In genomic region chr6:112043032-112044007, GRCh38 we compare ENCODE assay signal across 1 cellular context.
TF ChIP-seq lines count a peak whose summit lies in the region.

No MANE protein-coding gene starts in this region.

TF ChIP-seq in HepG2, 621 proteins besides CTCF, POLR2A, EP300 and RAD21 (continued from another document and continues in another):
- TF ChIP-seq ZNF644 (CRISPR knock-in tag; IDR thresholded peaks at IDR 0.05; ENCODE audit: low read depth), result 0 out of 2 replicates have a peak, but pooled peaks have one; percentile 63
- peak; percentile 81 for TF ChIP-seq SMC3 (IDR thresholded peaks at IDR 0.05; ENCODE audit: low read length)
- TF ChIP-seq ZNF672 (CRISPR knock-in tag; IDR thresholded peaks at IDR 0.05), result peak; percentile 96; the same call in 1 of the 2 replicates
- peak; percentile 59 for TF ChIP-seq ARID5B (CRISPR knock-in tag; IDR thresholded peaks at IDR 0.05)
- TF ChIP-seq HNF1B (CRISPR knock-in tag; IDR thresholded peaks at IDR 0.05), result 0 out of 2 replicates have a peak, but pooled peaks have one; percentile 6
- 0 out of 2 replicates have a peak, but pooled peaks have one; percentile 53 for TF ChIP-seq MIXL1 (CRISPR knock-in tag; IDR thresholded peaks at IDR 0.05)
- TF ChIP-seq THAP11 (CRISPR knock-in tag; IDR thresholded peaks at IDR 0.05), result peak; percentile 49
- TF ChIP-seq ZFAT (CRISPR knock-in tag; conservative IDR thresholded peaks at IDR 0.05), result no peak
- peak; percentile 28; the same call in 1 of the 2 replicates for TF ChIP-seq MXD4 (CRISPR knock-in tag; IDR thresholded peaks at IDR 0.05)
- TF ChIP-seq XRCC5 (optimal IDR thresholded peaks at IDR 0.05; ENCODE audit: low read length), result peak; percentile 92
- TF ChIP-seq ASH2L (IDR thresholded peaks at IDR 0.05; ENCODE audit: insufficient read length, low read depth, low read length), result peak; percentile 73
- TF ChIP-seq ZBTB10 (CRISPR knock-in tag; IDR thresholded peaks at IDR 0.05; ENCODE audit: borderline replicate concordance), result peak; percentile 73; the same call in 1 of the 2 replicates
- no peak for TF ChIP-seq ZNF569 (CRISPR knock-in tag; IDR thresholded peaks at IDR 0.05; ENCODE audit: borderline replicate concordance)
- 0 out of 4 replicates have a peak, but pooled peaks have one; percentile 5 to 25 for TF ChIP-seq MAFK (conservative IDR thresholded peaks at IDR 0.05 in 1 of 2, IDR thresholded peaks at IDR 0.05 in 1 of 2; ENCODE audit: low read length in 2 of 2)
- peak; percentile 55 for TF ChIP-seq ATF1 (CRISPR knock-in tag; IDR thresholded peaks at IDR 0.05)
- TF ChIP-seq HDAC2 (CRISPR knock-in tag; IDR thresholded peaks at IDR 0.05), result 0 out of 2 replicates have a peak, but pooled peaks have one; percentile 28
- TF ChIP-seq ZNF441 (CRISPR knock-in tag; IDR thresholded peaks at IDR 0.05; ENCODE audit: borderline replicate concordance), result no peak
- 0 out of 2 replicates have a peak, but pooled peaks have one; percentile 3 for TF ChIP-seq SIX4 (CRISPR knock-in tag; IDR thresholded peaks at IDR 0.05)
- TF ChIP-seq FOXA1 (IDR thresholded peaks at IDR 0.05), result no peak
- 0 out of 2 replicates have a peak, but pooled peaks have one; percentile 7 for TF ChIP-seq FOXA1 (CRISPR knock-in tag; IDR thresholded peaks at IDR 0.05)
- peak; percentile 94 for TF ChIP-seq STAG1 (CRISPR knock-in tag; IDR thresholded peaks at IDR 0.05)
- peak; percentile 44; the same call in 1 of the 2 replicates for TF ChIP-seq ZNF580 (CRISPR knock-in tag; IDR thresholded peaks at IDR 0.05; ENCODE audit: borderline replicate concordance, low read depth)
- TF ChIP-seq ZBTB14 (CRISPR knock-in tag; IDR thresholded peaks at IDR 0.05), result no peak
- TF ChIP-seq ARID3A (IDR thresholded peaks at IDR 0.05; ENCODE audit: low read depth, low read length), result peak; percentile 89
- peak; percentile 32 for TF ChIP-seq ZNF883 (CRISPR knock-in tag; IDR thresholded peaks at IDR 0.05; ENCODE audit: not compliant biosample characterization)
- peak; percentile 77; the same call in 1 of the 2 replicates for TF ChIP-seq TSC22D2 (CRISPR knock-in tag; IDR thresholded peaks at IDR 0.05; ENCODE audit: borderline replicate concordance)
- TF ChIP-seq ZBTB20 (CRISPR knock-in tag; IDR thresholded peaks at IDR 0.05; ENCODE audit: borderline replicate concordance, low read depth), result peak; percentile 50; the same call in 1 of the 2 replicates
- no peak for TF ChIP-seq HES4 (CRISPR knock-in tag; IDR thresholded peaks at IDR 0.05; ENCODE audit: borderline replicate concordance)
- TF ChIP-seq ZSCAN9 (CRISPR knock-in tag; IDR thresholded peaks at IDR 0.05; ENCODE audit: borderline replicate concordance), result peak; percentile 34; the same call in 1 of the 2 replicates
- 0 out of 2 replicates have a peak, but pooled peaks have one; percentile 48 for TF ChIP-seq ZNF337 (CRISPR knock-in tag; IDR thresholded peaks at IDR 0.05; ENCODE audit: borderline replicate concordance, low read depth)
- TF ChIP-seq ZKSCAN8 (CRISPR knock-in tag; IDR thresholded peaks at IDR 0.05; ENCODE audit: borderline replicate concordance), result peak; percentile 52; the same call in 1 of the 2 replicates
- TF ChIP-seq ARNTL (CRISPR knock-in tag; IDR thresholded peaks at IDR 0.05), result no peak
- TF ChIP-seq ZNF296 (CRISPR knock-in tag; conservative IDR thresholded peaks at IDR 0.05), result no peak
- no peak for TF ChIP-seq NCOA1 (CRISPR knock-in tag; IDR thresholded peaks at IDR 0.05)
- TF ChIP-seq DNMT1 (CRISPR knock-in tag; IDR thresholded peaks at IDR 0.05), result 0 out of 2 replicates have a peak, but pooled peaks have one; percentile 46
- peak; percentile 61; the same call in 1 of the 2 replicates for TF ChIP-seq KAT8 (CRISPR knock-in tag; IDR thresholded peaks at IDR 0.05)
- peak; percentile 49 for TF ChIP-seq MAX (IDR thresholded peaks at IDR 0.05)
- peak in 1 of 2 experiments; percentile 52; a peak in 1 of 4 replicates for TF ChIP-seq KLF16 (CRISPR knock-in tag; IDR thresholded peaks at IDR 0.05)
- TF ChIP-seq CBX2 (IDR thresholded peaks at IDR 0.05; ENCODE audit: low read depth, low read length), result no peak
- no peak for TF ChIP-seq CBX2 (CRISPR knock-in tag; IDR thresholded peaks at IDR 0.05; ENCODE audit: low read depth)
- no peak for TF ChIP-seq ZNF607 (CRISPR knock-in tag; IDR thresholded peaks at IDR 0.05; ENCODE audit: borderline replicate concordance)
- 0 out of 2 replicates have a peak, but pooled peaks have one; percentile 34 for TF ChIP-seq MIER2 (CRISPR knock-in tag; IDR thresholded peaks at IDR 0.05)
- peak; percentile 13; the same call in 1 of the 2 replicates for TF ChIP-seq FOXK1 (CRISPR knock-in tag; IDR thresholded peaks at IDR 0.05; ENCODE audit: borderline replicate concordance, low read depth)
- peak; percentile 39; the same call in 1 of the 2 replicates for TF ChIP-seq SAP130 (CRISPR knock-in tag; IDR thresholded peaks at IDR 0.05; ENCODE audit: low read depth)
- TF ChIP-seq LCORL (IDR thresholded peaks at IDR 0.05), result no peak
- TF ChIP-seq LCORL (CRISPR knock-in tag; IDR thresholded peaks at IDR 0.05), result peak; percentile 22; the same call in 1 of the 2 replicates
- no peak for TF ChIP-seq ZNF326 (CRISPR knock-in tag; IDR thresholded peaks at IDR 0.05; ENCODE audit: borderline replicate concordance)
- TF ChIP-seq ZNF121 (CRISPR knock-in tag; IDR thresholded peaks at IDR 0.05), result no peak
- peak; percentile 19; the same call in 1 of the 2 replicates for TF ChIP-seq TBX2 (CRISPR knock-in tag; IDR thresholded peaks at IDR 0.05; ENCODE audit: borderline replicate concordance)
- TF ChIP-seq TFDP1 (CRISPR knock-in tag; IDR thresholded peaks at IDR 0.05; ENCODE audit: borderline replicate concordance), result 0 out of 2 replicates have a peak, but pooled peaks have one; percentile 16
- TF ChIP-seq DMAP1 (CRISPR knock-in tag; IDR thresholded peaks at IDR 0.05), result peak; percentile 43; the same call in 1 of the 2 replicates
- TF ChIP-seq NCOR1 (IDR thresholded peaks at IDR 0.05; ENCODE audit: borderline replicate concordance, low read length), result 0 out of 2 replicates have a peak, but pooled peaks have one; percentile 24
- peak; percentile 17; the same call in 1 of the 2 replicates for TF ChIP-seq ZNF12 (CRISPR knock-in tag; IDR thresholded peaks at IDR 0.05)
- TF ChIP-seq CAMTA2 (CRISPR knock-in tag; IDR thresholded peaks at IDR 0.05; ENCODE audit: borderline replicate concordance), result no peak
- peak; percentile 73; the same call in 1 of the 2 replicates for TF ChIP-seq ZNF605 (CRISPR knock-in tag; IDR thresholded peaks at IDR 0.05)
- peak; percentile 44; the same call in 1 of the 2 replicates for TF ChIP-seq ZNF768 (CRISPR knock-in tag; IDR thresholded peaks at IDR 0.05)
- peak; percentile 23; the same call in 1 of the 2 replicates for TF ChIP-seq SAFB2 (CRISPR knock-in tag; IDR thresholded peaks at IDR 0.05; ENCODE audit: borderline replicate concordance, low read depth)
- no peak for TF ChIP-seq ZNF749 (CRISPR knock-in tag; IDR thresholded peaks at IDR 0.05; ENCODE audit: borderline replicate concordance)
- peak; percentile 4; the same call in 1 of the 2 replicates for TF ChIP-seq PITX1 (CRISPR knock-in tag; IDR thresholded peaks at IDR 0.05)
- TF ChIP-seq ONECUT2 (CRISPR knock-in tag; IDR thresholded peaks at IDR 0.05), result peak; percentile 75
- no peak for TF ChIP-seq SOX13 (IDR thresholded peaks at IDR 0.05)
- TF ChIP-seq SOX13 (CRISPR knock-in tag; conservative IDR thresholded peaks at IDR 0.05 in 1 of 2, IDR thresholded peaks at IDR 0.05 in 1 of 2), result peak in 1 of 2 experiments; percentile 39; a peak in 2 of 4 replicates
